Comparison of ENCODE assay signal across 8 cellular contexts in the genomic region with DNA sequence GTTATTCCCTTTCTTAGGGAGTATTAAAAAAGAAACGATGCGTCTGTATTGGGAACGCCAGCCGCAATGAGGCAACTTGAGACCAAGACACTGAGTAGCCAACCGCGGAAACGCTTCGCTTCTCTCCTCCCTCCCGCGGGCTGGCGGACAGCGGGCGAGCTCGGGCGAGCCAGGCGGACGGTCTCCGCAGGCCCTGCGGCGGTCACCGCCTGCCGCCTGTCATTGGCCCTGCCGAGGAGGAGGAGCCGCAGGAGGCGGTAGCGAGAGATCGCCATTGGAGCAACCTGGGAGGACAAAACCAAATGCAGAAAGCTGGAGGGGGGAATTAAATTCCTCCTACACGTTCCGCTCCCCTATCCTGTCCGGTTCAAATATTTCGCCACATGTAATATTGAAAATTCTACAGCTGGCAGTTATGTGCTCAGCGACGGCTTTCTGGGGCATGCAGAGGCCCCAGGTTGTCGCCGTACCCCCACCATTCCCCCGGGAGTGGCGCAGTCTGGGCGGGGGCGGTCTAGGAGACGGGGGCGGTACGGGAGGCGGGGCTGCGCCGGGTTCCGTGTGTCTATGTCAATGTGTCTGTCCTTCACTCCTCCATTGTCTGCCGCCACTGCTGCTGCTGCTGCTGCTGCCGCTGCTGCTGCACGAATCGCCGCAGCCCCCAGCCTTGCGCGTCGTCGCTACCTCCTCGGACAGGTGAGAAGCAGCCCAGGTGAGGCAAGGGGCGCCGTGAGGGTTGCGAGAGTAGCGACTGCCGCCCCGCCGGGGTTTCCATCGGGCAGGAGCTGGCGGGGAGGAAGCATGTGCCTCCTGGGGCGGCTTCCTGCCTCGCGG. TPM values are rescaled to one million over a fixed set of nuclear protein-coding genes. Genes with fewer than 3 reads are reported as not detected.
DNase-seq lines count a peak whose midpoint lies in the region; ATAC-seq, FAIRE-seq and TF ChIP-seq lines count a peak whose summit lies in the region.

ANKMY2 (minus strand) TSS at position 162 of the 834 bp plus-strand sequence. CDS start 181 bp downstream, outside the sequence.
BZW2 (plus strand) TSS at position 589 of the 834 bp plus-strand sequence. CDS start 19,263 bp downstream, outside the sequence.

- H3K4me3 ChIP-seq in astrocyte (ENCODE audit: insufficient read depth, low read depth, low read length) (peak within 1 kb of the TSS; percentile 90), uterus (peak within 1 kb of the TSS; percentile 96 to 99)

- peaks cover 28% of the 10 kb centered on the region for H3K4me1 Mint-ChIP-seq in astrocyte (ENCODE audit: low read depth, unreplicated experiment)

- H3K27me3 Mint-ChIP-seq in astrocyte (ENCODE audit: low read depth, unreplicated experiment), result no peaks in the 10 kb centered on the region

- H3K4me3 Mint-ChIP-seq in astrocyte (ENCODE audit: unreplicated experiment), result peak within 1 kb of the TSS; percentile 100

- peaks cover 33% of the 10 kb centered on the region for H4K20me1 ChIP-seq in astrocyte (ENCODE audit: insufficient read depth, low read length)

- H3K9me3 ChIP-seq in astrocyte (ENCODE audit: insufficient read depth, low read depth, low read length) (no peaks in the 10 kb centered on the region), uterus (no peaks in the 10 kb centered on the region)

- H3K27ac Mint-ChIP-seq in astrocyte (ENCODE audit: unreplicated experiment), result peak within 1 kb of the TSS; percentile 99

- H3K36me3 ChIP-seq in astrocyte (ENCODE audit: insufficient read depth, low read length) (no peaks in the 10 kb centered on the region), uterus (no peaks in the 10 kb centered on the region)

- ATAC-seq in GM18502 (IDR thresholded peaks at IDR 0.05; ENCODE audit: poor library complexity, unreplicated experiment) (peak; percentile 98), HG02973 (IDR thresholded peaks at IDR 0.05; ENCODE audit: unreplicated experiment) (peak; percentile 97)

- H3K9ac ChIP-seq in astrocyte (ENCODE audit: low read length), result peak within 1 kb of the TSS; percentile 90

- peak within 1 kb of the TSS; percentile 95 for H3K4me2 ChIP-seq in astrocyte (ENCODE audit: low read length)

- FAIRE-seq in astrocyte (lab: Jason Lieb, UNC), result no peak

- H3K27me3 ChIP-seq in astrocyte (ENCODE audit: insufficient read depth, low read length) (no peaks in the 10 kb centered on the region), uterus (no peaks in the 10 kb centered on the region)

- TF ChIP-seq CTCF in astrocyte (IDR thresholded peaks at IDR 0.05; ENCODE audit: insufficient read depth, low read depth, low read length) (no peak), uterus (IDR thresholded peaks at IDR 0.05) (peak in 2 of 4 experiments; percentile 11 to 28)

- H3K79me2 ChIP-seq in astrocyte (ENCODE audit: insufficient read depth, low read length), result peaks cover 86% of the 10 kb centered on the region

- intact Hi-C loops in uterus (cut with DNase I; ENCODE audit: low total_unique reads), result no loop called here

- H3K27ac ChIP-seq in astrocyte (ENCODE audit: low read depth, low read length), result peak within 1 kb of the TSS; percentile 97
- H3K27ac ChIP-seq in uterus, result peak within 1 kb of the TSS; percentile 91 to 95

- H3K4me1 ChIP-seq in astrocyte (ENCODE audit: insufficient read depth, low read length) (peaks cover 31% of the 10 kb centered on the region), uterus (no peaks in the 10 kb centered on the region)

- DNase-seq in NCI-H1930 (lab: John Stamatoyannopoulos, UW) (peak; percentile 85 to 92), T-helper 22 cell (ENCODE audit: low read depth) (peak; percentile 88), astrocyte (ENCODE audit: low read depth) (peak; percentile 91), hepatic stellate cell (ENCODE audit: low spot score) (peak; percentile 92), putamen (ENCODE audit: low spot score) (peak; percentile 96), uterus (peak; percentile 94)

- peak within 1 kb of the TSS; percentile 93 for H2AFZ ChIP-seq in astrocyte (ENCODE audit: low read depth, low read length)

- H3K9me3 Mint-ChIP-seq in astrocyte (ENCODE audit: unreplicated experiment), result no peaks in the 10 kb centered on the region

- peak; percentile 87 to 90 for TF ChIP-seq POLR2A in uterus (IDR thresholded peaks at IDR 0.05)

- peaks cover 5% of the 10 kb centered on the region for H3K36me3 Mint-ChIP-seq in astrocyte (ENCODE audit: low read depth, unreplicated experiment)

RNA-seq across cellular contexts. Expression of gene ANKMY2, which starts in this region (rescaled TPM):
- total RNA-seq in astrocyte, result 21.9 and 25.0 TPM in 2 replicates
- 10 to 100 TPM in 3 of 4 donors, 1 to 10 TPM in 1; 6.2 to 48.7 (median 17.2) TPM for total RNA-seq in uterus

RNA-seq across cellular contexts. Expression of gene BZW2, which starts in this region (rescaled TPM):
- total RNA-seq in astrocyte (83.4 and 84.9 TPM in 2 replicates), uterus (10 to 100 TPM; 16.5 to 50.0 (median 32.4) TPM)

Comparison
In these comparisons a context has a peak if more than half of its experiments do, and no peak if none do; other contexts are left out.
1. Peak in every context shown above with its lines: DNase-seq, ATAC-seq, H3K4me3 ChIP-seq and H3K27ac ChIP-seq.